11 cellular contexts compared by ENCODE assay signal in the genomic region with DNA sequence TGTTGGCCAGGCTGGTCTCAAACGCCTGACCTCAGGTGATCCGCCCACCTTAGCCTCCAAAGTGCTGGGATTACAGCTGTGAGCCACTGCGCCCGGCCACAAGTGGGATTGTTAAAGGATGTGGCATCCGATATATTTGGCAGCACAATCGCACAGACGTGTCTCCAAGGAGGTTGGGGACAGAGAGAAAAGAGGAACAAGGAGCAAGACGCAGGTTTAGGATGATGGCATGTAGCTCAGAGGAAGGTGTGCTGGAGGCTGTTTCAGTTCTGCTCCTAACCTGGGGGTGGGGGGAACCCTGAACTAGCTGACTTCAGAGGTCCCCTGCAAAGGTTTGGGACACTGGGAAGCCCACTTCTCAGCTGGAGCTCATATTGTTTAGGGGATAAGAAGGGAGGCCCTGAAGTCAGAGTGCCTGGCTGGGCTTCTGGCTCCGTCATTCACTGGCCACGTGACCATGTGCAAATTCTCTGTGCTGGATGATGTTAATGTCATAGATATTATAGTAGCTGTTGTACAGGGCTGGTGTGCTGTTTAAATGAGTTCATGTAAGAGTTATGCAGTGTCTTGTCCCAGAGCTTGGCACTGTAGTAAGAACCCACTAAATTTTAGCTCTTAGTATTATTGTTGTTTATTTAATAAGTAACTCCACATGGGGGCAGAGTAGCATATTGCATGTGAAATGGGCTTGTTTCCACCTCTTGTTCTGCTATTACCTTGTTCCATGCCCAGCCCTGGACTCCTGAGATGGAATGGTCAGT.
DNase-seq lines count a peak whose midpoint lies in the region; ATAC-seq and TF ChIP-seq lines count a peak whose summit lies in the region.
"Had no signal": no experiment of that assay in that cellular context is flagged by ENCODE, and none has a peak within 500 bp of the region (broad histone marks: within the 10 kb centered on the region; RNA-seq: fewer than 3 reads in every experiment).

No MANE protein-coding gene starts in this region.

- H3K9ac ChIP-seq in adipocyte (ENCODE audit: low read length), result no peak overlapping the region

- peaks cover 5% of the 10 kb centered on the region for H3K9me3 ChIP-seq in adipocyte (ENCODE audit: control insufficient read depth, low read length)
- H3K9me3 ChIP-seq in spleen, result no peaks in the 10 kb centered on the region

- H3K36me3 ChIP-seq in adipocyte (ENCODE audit: control insufficient read depth, insufficient read depth, low read length, severe bottlenecking), result no peaks in the 10 kb centered on the region
- H3K36me3 ChIP-seq in spleen, result no peaks in the 10 kb centered on the region

- ATAC-seq in HG03103 (IDR thresholded peaks at IDR 0.05; ENCODE audit: low read depth, unreplicated experiment), result peak; percentile 62
- ATAC-seq: CD8-positive, alpha-beta T cell had no signal

- H3K27ac ChIP-seq in spleen, result no peak overlapping the region
- H3K27ac ChIP-seq: epithelial cell of prostate had no signal

- no peak for TF ChIP-seq CTCF in spleen (IDR thresholded peaks at IDR 0.05 in 8 of 11, conservative IDR thresholded peaks at IDR 0.05 in 3 of 11)

- no peak overlapping the region for H3K4me3 ChIP-seq in adipocyte (ENCODE audit: low read length)
- H3K4me3 ChIP-seq in spleen, result no peak overlapping the region

- 50 to 64% (median 55%) methylated on average over 9 to 10 of the region's 10 CpGs for WGBS in spleen, 5 donors

- DNase-seq in NCI-H2196 (lab: John Stamatoyannopoulos, UW; ENCODE audit: unreplicated experiment) (peak; percentile 31), NCI-H2196 treated with DMSO at 0.1 percent for 48 hours (lab: John Stamatoyannopoulos, UW; ENCODE audit: unreplicated experiment) (no peak), adipocyte (ENCODE audit: low read depth) (peak; percentile 50), spleen (peak; percentile 52), NCI-H2227 treated with DMSO at 0.1 percent for 48 hours (lab: John Stamatoyannopoulos, UW) (no peak)
- no peak for DNase-seq in activated T-cell treated with anti-CD3 and anti-CD28 coated beads, Interleukin-2, amount 50 U/mL, for 1 hour
- no peak for DNase-seq in stimulated activated CD4-positive, alpha-beta T cell treated with anti-CD3 and anti-CD28 coated beads, Interleukin-2, amount 100 ng/mL, for 48 hours
- DNase-seq: activated CD4-positive, alpha-beta T cell treated with anti-CD3 and anti-CD28 coated beads for 1 hour; CD8-positive, alpha-beta T cell had no signal

- intact Hi-C loops in spleen (cut with DNase I; ENCODE audit: low total_unique reads), result no loop called here

- peaks cover 4% of the 10 kb centered on the region for H3K4me1 ChIP-seq in adipocyte (ENCODE audit: control insufficient read depth, insufficient read depth, low read length)
- H3K4me1 ChIP-seq in spleen, result peaks cover 0 to 14% (median 8%) of the 10 kb centered on the region in 6 donors

- H3K27me3 ChIP-seq in adipocyte (replicated peaks; ENCODE audit: control insufficient read depth, insufficient read depth, low read length) (peaks cover 8% of the 10 kb centered on the region), spleen (replicated peaks in 1 of 7) (no peaks in the 10 kb centered on the region)

- TF ChIP-seq POLR2A in spleen (IDR thresholded peaks at IDR 0.05), result no peak

Comparison
In these comparisons a context has a peak if more than half of its experiments do, and no peak if none do; other contexts are left out.
1. DNase-seq: peak in NCI-H2196 (single experiment), adipocyte (single experiment) and spleen (single experiment); none in NCI-H2196 treated with DMSO at 0.1 percent for 48 hours (single experiment), activated T-cell treated with anti-CD3 and anti-CD28 coated beads, Interleukin-2, amount 50 U/mL, for 1 hour (single experiment), stimulated activated CD4-positive, alpha-beta T cell treated with anti-CD3 and anti-CD28 coated beads, Interleukin-2, amount 100 ng/mL, for 48 hours (0 of 2) and NCI-H2227 treated with DMSO at 0.1 percent for 48 hours (single experiment).